1 cellular context compared by ENCODE assay signal in the genomic region with DNA sequence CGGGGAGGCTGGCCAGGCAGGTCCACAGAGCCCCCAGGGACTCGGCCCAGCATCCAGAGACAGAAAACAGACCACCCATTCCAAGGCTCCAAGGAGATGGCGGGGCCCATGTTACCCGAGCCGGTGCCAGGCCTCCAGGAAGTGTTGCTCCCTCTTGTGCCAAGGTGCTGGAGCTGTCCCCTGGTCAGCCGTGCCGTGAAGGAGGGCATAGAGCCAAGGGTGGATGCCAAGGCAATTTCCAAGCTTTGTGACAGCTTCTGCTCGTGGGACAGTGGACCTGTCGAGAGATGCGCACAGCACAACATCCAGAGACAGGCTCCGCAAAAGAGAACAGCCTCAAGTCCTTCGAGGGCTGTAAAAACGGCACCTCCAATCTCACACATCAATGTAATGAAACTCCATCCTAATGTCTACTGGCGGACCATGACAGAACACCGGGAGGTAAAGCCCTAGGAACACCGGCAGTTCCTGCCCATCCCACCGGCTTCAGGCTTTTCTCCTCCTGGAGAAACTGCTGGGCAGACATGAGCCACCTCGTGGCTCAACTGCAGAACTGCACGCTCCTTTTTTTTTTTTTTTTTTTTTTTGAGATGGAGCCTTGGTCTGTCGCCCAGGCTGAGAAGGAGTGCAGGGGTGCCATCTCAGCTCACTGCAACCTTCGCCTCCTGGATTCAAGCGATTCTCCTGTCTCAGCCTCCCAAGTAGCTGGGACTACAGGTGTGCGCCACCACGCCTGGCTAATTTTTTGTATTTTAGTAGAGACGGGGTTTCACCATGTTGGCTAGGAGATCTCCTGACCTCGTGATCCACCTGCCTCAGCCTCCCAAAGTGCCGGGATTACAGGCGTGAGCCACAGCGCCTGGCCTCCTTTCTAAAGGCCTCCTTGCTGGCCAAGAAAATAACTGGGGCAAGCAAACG.
TF ChIP-seq lines count a peak whose summit lies in the region.

No MANE protein-coding gene starts in this region.

TF ChIP-seq in HepG2, 621 proteins besides CTCF, POLR2A, EP300 and RAD21 (continued from another document and continues in another):
- TF ChIP-seq, protein P1, sequence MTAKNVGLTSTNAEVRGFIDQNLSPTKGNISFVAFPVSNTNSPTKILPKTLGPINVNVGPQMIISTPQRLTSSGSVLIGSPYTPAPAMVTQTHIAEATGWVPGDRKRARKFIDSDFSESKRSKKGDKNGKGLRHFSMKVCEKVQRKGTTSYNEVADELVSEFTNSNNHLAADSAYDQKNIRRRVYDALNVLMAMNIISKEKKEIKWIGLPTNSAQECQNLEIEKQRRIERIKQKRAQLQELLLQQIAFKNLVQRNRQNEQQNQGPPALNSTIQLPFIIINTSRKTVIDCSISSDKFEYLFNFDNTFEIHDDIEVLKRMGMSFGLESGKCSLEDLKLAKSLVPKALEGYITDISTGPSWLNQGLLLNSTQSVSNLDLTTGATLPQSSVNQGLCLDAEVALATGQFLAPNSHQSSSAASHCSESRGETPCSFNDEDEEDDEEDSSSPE (CRISPR knock-in tag; IDR thresholded peaks at IDR 0.05), result no peak
- TF ChIP-seq NONO (IDR thresholded peaks at IDR 0.05) (no peak), NONO (CRISPR knock-in tag; conservative IDR thresholded peaks at IDR 0.05) (no peak), SRY (CRISPR knock-in tag; IDR thresholded peaks at IDR 0.05) (no peak), SALL2 (CRISPR knock-in tag; IDR thresholded peaks at IDR 0.05) (peak; percentile 54; the same call in 1 of the 2 replicates), HHEX (CRISPR knock-in tag; IDR thresholded peaks at IDR 0.05) (no peak), FOXK1 (CRISPR knock-in tag; IDR thresholded peaks at IDR 0.05; ENCODE audit: borderline replicate concordance, low read depth) (no peak), KLF16 (CRISPR knock-in tag; IDR thresholded peaks at IDR 0.05) (no peak; a peak in 1 of 4 replicates), ZNF318 (CRISPR knock-in tag; IDR thresholded peaks at IDR 0.05) (0 out of 2 replicates have a peak, but pooled peaks have one; percentile 13), FOXM1 (CRISPR knock-in tag; IDR thresholded peaks at IDR 0.05) (no peak), ZNF382 (CRISPR knock-in tag; IDR thresholded peaks at IDR 0.05; ENCODE audit: borderline replicate concordance) (no peak), ZBTB7A (CRISPR knock-in tag; IDR thresholded peaks at IDR 0.05) (no peak), MIER3 (CRISPR knock-in tag; IDR thresholded peaks at IDR 0.05; ENCODE audit: borderline replicate concordance) (no peak), RXRB (CRISPR knock-in tag; IDR thresholded peaks at IDR 0.05; ENCODE audit: borderline replicate concordance) (0 out of 2 replicates have a peak, but pooled peaks have one; percentile 41), GATA4 (IDR thresholded peaks at IDR 0.05; ENCODE audit: borderline replicate concordance, low read depth) (no peak), PHB2 (IDR thresholded peaks at IDR 0.05; ENCODE audit: partially characterized antibody) (no peak), ZNF292 (CRISPR knock-in tag; IDR thresholded peaks at IDR 0.05; ENCODE audit: borderline replicate concordance, low read depth) (0 out of 2 replicates have a peak, but pooled peaks have one; percentile 14), BCL3 (CRISPR knock-in tag; IDR thresholded peaks at IDR 0.05) (0 out of 2 replicates have a peak, but pooled peaks have one; percentile 58), PTBP1 (IDR thresholded peaks at IDR 0.05; ENCODE audit: low read depth, low read length, poor library complexity, severe bottlenecking) (no peak), ZNF276 (CRISPR knock-in tag; IDR thresholded peaks at IDR 0.05; ENCODE audit: low read depth) (no peak), ZNF614 (CRISPR knock-in tag; IDR thresholded peaks at IDR 0.05; ENCODE audit: borderline replicate concordance) (peak; percentile 53; the same call in 1 of the 2 replicates), ZNF761 (CRISPR knock-in tag; conservative IDR thresholded peaks at IDR 0.05) (no peak)
- TF ChIP-seq, protein P2, sequence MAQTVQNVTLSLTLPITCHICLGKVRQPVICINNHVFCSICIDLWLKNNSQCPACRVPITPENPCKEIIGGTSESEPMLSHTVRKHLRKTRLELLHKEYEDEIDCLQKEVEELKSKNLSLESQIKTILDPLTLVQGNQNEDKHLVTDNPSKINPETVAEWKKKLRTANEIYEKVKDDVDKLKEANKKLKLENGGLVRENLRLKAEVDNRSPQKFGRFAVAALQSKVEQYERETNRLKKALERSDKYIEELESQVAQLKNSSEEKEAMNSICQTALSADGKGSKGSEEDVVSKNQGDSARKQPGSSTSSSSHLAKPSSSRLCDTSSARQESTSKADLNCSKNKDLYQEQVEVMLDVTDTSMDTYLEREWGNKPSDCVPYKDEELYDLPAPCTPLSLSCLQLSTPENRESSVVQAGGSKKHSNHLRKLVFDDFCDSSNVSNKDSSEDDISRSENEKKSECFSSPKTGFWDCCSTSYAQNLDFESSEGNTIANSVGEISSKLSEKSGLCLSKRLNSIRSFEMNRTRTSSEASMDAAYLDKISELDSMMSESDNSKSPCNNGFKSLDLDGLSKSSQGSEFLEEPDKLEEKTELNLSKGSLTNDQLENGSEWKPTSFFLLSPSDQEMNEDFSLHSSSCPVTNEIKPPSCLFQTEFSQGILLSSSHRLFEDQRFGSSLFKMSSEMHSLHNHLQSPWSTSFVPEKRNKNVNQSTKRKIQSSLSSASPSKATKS (CRISPR knock-in tag; IDR thresholded peaks at IDR 0.05), result no peak
- TF ChIP-seq, protein P3, sequence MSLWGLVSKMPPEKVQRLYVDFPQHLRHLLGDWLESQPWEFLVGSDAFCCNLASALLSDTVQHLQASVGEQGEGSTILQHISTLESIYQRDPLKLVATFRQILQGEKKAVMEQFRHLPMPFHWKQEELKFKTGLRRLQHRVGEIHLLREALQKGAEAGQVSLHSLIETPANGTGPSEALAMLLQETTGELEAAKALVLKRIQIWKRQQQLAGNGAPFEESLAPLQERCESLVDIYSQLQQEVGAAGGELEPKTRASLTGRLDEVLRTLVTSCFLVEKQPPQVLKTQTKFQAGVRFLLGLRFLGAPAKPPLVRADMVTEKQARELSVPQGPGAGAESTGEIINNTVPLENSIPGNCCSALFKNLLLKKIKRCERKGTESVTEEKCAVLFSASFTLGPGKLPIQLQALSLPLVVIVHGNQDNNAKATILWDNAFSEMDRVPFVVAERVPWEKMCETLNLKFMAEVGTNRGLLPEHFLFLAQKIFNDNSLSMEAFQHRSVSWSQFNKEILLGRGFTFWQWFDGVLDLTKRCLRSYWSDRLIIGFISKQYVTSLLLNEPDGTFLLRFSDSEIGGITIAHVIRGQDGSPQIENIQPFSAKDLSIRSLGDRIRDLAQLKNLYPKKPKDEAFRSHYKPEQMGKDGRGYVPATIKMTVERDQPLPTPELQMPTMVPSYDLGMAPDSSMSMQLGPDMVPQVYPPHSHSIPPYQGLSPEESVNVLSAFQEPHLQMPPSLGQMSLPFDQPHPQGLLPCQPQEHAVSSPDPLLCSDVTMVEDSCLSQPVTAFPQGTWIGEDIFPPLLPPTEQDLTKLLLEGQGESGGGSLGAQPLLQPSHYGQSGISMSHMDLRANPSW (CRISPR knock-in tag; IDR thresholded peaks at IDR 0.05; ENCODE audit: borderline replicate concordance), result 0 out of 2 replicates have a peak, but pooled peaks have one; percentile 30
- TF ChIP-seq, protein P4, sequence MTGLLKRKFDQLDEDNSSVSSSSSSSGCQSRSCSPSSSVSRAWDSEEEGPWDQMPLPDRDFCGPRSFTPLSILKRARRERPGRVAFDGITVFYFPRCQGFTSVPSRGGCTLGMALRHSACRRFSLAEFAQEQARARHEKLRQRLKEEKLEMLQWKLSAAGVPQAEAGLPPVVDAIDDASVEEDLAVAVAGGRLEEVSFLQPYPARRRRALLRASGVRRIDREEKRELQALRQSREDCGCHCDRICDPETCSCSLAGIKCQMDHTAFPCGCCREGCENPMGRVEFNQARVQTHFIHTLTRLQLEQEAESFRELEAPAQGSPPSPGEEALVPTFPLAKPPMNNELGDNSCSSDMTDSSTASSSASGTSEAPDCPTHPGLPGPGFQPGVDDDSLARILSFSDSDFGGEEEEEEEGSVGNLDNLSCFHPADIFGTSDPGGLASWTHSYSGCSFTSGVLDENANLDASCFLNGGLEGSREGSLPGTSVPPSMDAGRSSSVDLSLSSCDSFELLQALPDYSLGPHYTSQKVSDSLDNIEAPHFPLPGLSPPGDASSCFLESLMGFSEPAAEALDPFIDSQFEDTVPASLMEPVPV (CRISPR knock-in tag; IDR thresholded peaks at IDR 0.05), result no peak
- TF ChIP-seq, protein P5, sequence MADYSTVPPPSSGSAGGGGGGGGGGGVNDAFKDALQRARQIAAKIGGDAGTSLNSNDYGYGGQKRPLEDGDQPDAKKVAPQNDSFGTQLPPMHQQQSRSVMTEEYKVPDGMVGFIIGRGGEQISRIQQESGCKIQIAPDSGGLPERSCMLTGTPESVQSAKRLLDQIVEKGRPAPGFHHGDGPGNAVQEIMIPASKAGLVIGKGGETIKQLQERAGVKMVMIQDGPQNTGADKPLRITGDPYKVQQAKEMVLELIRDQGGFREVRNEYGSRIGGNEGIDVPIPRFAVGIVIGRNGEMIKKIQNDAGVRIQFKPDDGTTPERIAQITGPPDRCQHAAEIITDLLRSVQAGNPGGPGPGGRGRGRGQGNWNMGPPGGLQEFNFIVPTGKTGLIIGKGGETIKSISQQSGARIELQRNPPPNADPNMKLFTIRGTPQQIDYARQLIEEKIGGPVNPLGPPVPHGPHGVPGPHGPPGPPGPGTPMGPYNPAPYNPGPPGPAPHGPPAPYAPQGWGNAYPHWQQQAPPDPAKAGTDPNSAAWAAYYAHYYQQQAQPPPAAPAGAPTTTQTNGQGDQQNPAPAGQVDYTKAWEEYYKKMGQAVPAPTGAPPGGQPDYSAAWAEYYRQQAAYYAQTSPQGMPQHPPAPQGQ (CRISPR knock-in tag; IDR thresholded peaks at IDR 0.05; ENCODE audit: borderline replicate concordance), result no peak
